ENCODE assay signal across 9 cellular contexts in genomic region chr2:30334738-30335426, GRCh38.
DNase-seq lines count a peak whose midpoint lies in the region; ATAC-seq and TF ChIP-seq lines count a peak whose summit lies in the region.
"Had no signal": no experiment of that assay in that cellular context is flagged by ENCODE, and none has a peak within 500 bp of the region (broad histone marks: within the 10 kb centered on the region; RNA-seq: fewer than 3 reads in every experiment).

No MANE protein-coding gene starts in this region.

- peak overlapping the region; percentile 99 for H3K27ac Mint-ChIP-seq in activated CD4-positive, alpha-beta T cell treated with anti-CD3 and anti-CD28 coated beads, Interleukin-2, amount 10 ng/mL, durations not matched to agents 7 days and 5 days

- POLR2A ChIA-PET in activated CD4-positive, alpha-beta T cell treated with anti-CD3 and anti-CD28 coated beads, Interleukin-2, amount 10 ng/mL, durations not matched to agents 7 days and 5 days (lab: Charles Lee): no interaction called here

- H3K27me3 ChIP-seq in brain microvascular endothelial cell (replicated peaks): no peaks in the 10 kb centered on the region
- H3K27me3 ChIP-seq: testis had no signal

- H3K9me3 Mint-ChIP-seq in activated CD4-positive, alpha-beta T cell treated with anti-CD3 and anti-CD28 coated beads, Interleukin-2, amount 10 ng/mL, durations not matched to agents 7 days and 5 days: peaks cover 3% of the 10 kb centered on the region

- H3K4me3 Mint-ChIP-seq in activated CD4-positive, alpha-beta T cell treated with anti-CD3 and anti-CD28 coated beads, Interleukin-2, amount 10 ng/mL, durations not matched to agents 7 days and 5 days: no peak overlapping the region

- no peak overlapping the region for H3K27ac ChIP-seq in brain microvascular endothelial cell
- H3K27ac ChIP-seq: testis had no signal

- in situ Hi-C loops in brain microvascular endothelial cell (cut with HindIII; ENCODE audit: low pct_ligation_motif_present, low sequenced_read_pairs): no loop called here

- CTCF ChIA-PET in activated CD4-positive, alpha-beta T cell treated with anti-CD3 and anti-CD28 coated beads, Interleukin-2, amount 10 ng/mL, durations not matched to agents 7 days and 5 days (lab: Charles Lee): interaction anchor here (0.6 to 2.4 kb wide), 12 partner anchors 9 to 377 kb away, joined by 3 to 13 read pairs (median 4); no protein-coding TSS in a partner anchor

- H3K4me1 Mint-ChIP-seq in activated CD4-positive, alpha-beta T cell treated with anti-CD3 and anti-CD28 coated beads, Interleukin-2, amount 10 ng/mL, durations not matched to agents 7 days and 5 days: peaks cover 83% of the 10 kb centered on the region

- ATAC-seq in HG02870 (IDR thresholded peaks at IDR 0.05; ENCODE audit: unreplicated experiment): no peak

- TF ChIP-seq CTCF in brain microvascular endothelial cell (IDR thresholded peaks at IDR 0.05; ENCODE audit: low read depth, low read length, missing control alignments): no peak

- H3K27me3 Mint-ChIP-seq in activated CD4-positive, alpha-beta T cell treated with anti-CD3 and anti-CD28 coated beads, Interleukin-2, amount 10 ng/mL, durations not matched to agents 7 days and 5 days: no peaks in the 10 kb centered on the region

- peak; percentile 12 for DNase-seq in activated CD4-positive, alpha-beta T cell treated with anti-CD3 and anti-CD28 coated beads, Interleukin-2, amount 10 ng/mL, durations not matched to agents 7 days and 5 days
- no peak for DNase-seq in activated CD4-positive, alpha-beta T cell treated with anti-CD3 and anti-CD28 coated beads, Interleukin-2, amount 50 U/mL, for 4 hours
- peak; percentile 78 for DNase-seq in NCI-H2171 treated with DMSO at 0.1 percent for 48 hours (lab: John Stamatoyannopoulos, UW)
- DNase-seq in dermis blood vessel endothelial cell: peak; percentile 10
- peak; percentile 34 for DNase-seq in stimulated activated CD8-positive, alpha-beta memory T cell treated with anti-CD3 and anti-CD28 coated beads, Interleukin-4, amount 100 ng/mL, for 48 hours
- no peak for DNase-seq in brain microvascular endothelial cell
- no peak for DNase-seq in hippocampal formation (lab: John Stamatoyannopoulos, UW)
- DNase-seq: testis had no signal

- peaks cover 2% of the 10 kb centered on the region for H3K36me3 Mint-ChIP-seq in activated CD4-positive, alpha-beta T cell treated with anti-CD3 and anti-CD28 coated beads, Interleukin-2, amount 10 ng/mL, durations not matched to agents 7 days and 5 days (ENCODE audit: low read depth)

- H3K4me3 ChIP-seq in brain microvascular endothelial cell (ENCODE audit: low read depth, low read length): no peak overlapping the region
- H3K4me3 ChIP-seq: testis had no signal

- H3K36me3 ChIP-seq in brain microvascular endothelial cell (replicated peaks): no peaks in the 10 kb centered on the region

Comparison
In these comparisons a context has a peak if more than half of its experiments do, and no peak if none do; other contexts are left out.
1. DNase-seq: peak in activated CD4-positive, alpha-beta T cell treated with anti-CD3 and anti-CD28 coated beads, Interleukin-2, amount 10 ng/mL, durations not matched to agents 7 days and 5 days (single experiment), NCI-H2171 treated with DMSO at 0.1 percent for 48 hours (single experiment), dermis blood vessel endothelial cell (single experiment) and stimulated activated CD8-positive, alpha-beta memory T cell treated with anti-CD3 and anti-CD28 coated beads, Interleukin-4, amount 100 ng/mL, for 48 hours (single experiment); none in activated CD4-positive, alpha-beta T cell treated with anti-CD3 and anti-CD28 coated beads, Interleukin-2, amount 50 U/mL, for 4 hours (0 of 2), brain microvascular endothelial cell (single experiment) and hippocampal formation (0 of 2).